ENCODE assay signal across 12 cellular contexts in genomic region chr3:186511245-186511644, GRCh38. TPM values are rescaled to one million over a fixed set of nuclear protein-coding genes. Genes with fewer than 3 reads are reported as not detected.
DNase-seq lines count a peak whose midpoint lies in the region; ATAC-seq and TF ChIP-seq lines count a peak whose summit lies in the region.
"Had no signal": no experiment of that assay in that cellular context is flagged by ENCODE, and none has a peak within 500 bp of the region (broad histone marks: within the 10 kb centered on the region; RNA-seq: fewer than 3 reads in every experiment).

No MANE protein-coding gene starts in this region.

- DNase-seq in activated T-cell treated with anti-CD3 and anti-CD28 coated beads, Interleukin-2, amount 50 U/mL, for 4 hours, result no peak
- DNase-seq in activated T-cell treated with anti-CD3 and anti-CD28 coated beads, Interleukin-2, amount 50 U/mL, for 1 hour, result no peak
- DNase-seq in memory B cell (ENCODE audit: low spot score in 2 of 2), result no peak
- no peak for DNase-seq in posterior cingulate gyrus
- no peak for DNase-seq in pons (ENCODE audit: low spot score)
- DNase-seq in omental fat pad (ENCODE audit: low spot score), result no peak
- DNase-seq: SHP77; stimulated activated naive CD4-positive, alpha-beta T cell had no signal

- ATAC-seq in activated T-cell treated with anti-CD3 and anti-CD28 coated beads, Interleukin-2, amount 50 U/mL, for 4 hours, result peak; percentile 38 to 39
- ATAC-seq in GM21390 (IDR thresholded peaks at IDR 0.05; ENCODE audit: unreplicated experiment) (peak; percentile 75), HG03066 (IDR thresholded peaks at IDR 0.05; ENCODE audit: low read depth, unreplicated experiment) (peak; percentile 65), memory B cell (ENCODE audit: low read depth) (no peak), omental fat pad (ENCODE audit: low FRiP score) (no peak)
- ATAC-seq: gastroesophageal sphincter had no signal

- no peak overlapping the region for H3K4me3 Mint-ChIP-seq in activated T-cell treated with anti-CD3 and anti-CD28 coated beads, Interleukin-2, amount 50 U/mL, for 4 hours
- H3K4me3 Mint-ChIP-seq in memory B cell, result no peak overlapping the region
- H3K4me3 Mint-ChIP-seq: mesothelial cell of epicardium had no signal

- no peaks in the 10 kb centered on the region for H3K9me3 Mint-ChIP-seq in activated T-cell treated with anti-CD3 and anti-CD28 coated beads, Interleukin-2, amount 50 U/mL, for 4 hours
- no peaks in the 10 kb centered on the region for H3K9me3 Mint-ChIP-seq in memory B cell
- H3K9me3 Mint-ChIP-seq: mesothelial cell of epicardium had no signal

- peaks cover 55% of the 10 kb centered on the region for H3K4me1 Mint-ChIP-seq in activated T-cell treated with anti-CD3 and anti-CD28 coated beads, Interleukin-2, amount 50 U/mL, for 4 hours (ENCODE audit: low read depth)
- peaks cover 43% of the 10 kb centered on the region for H3K4me1 Mint-ChIP-seq in memory B cell

- H3K36me3 Mint-ChIP-seq in activated T-cell treated with anti-CD3 and anti-CD28 coated beads, Interleukin-2, amount 50 U/mL, for 4 hours (ENCODE audit: insufficient read depth), result no peaks in the 10 kb centered on the region
- H3K36me3 Mint-ChIP-seq in memory B cell, result no peaks in the 10 kb centered on the region
- H3K36me3 Mint-ChIP-seq: mesothelial cell of epicardium had no signal

- peak overlapping the region; percentile 72 for H3K27ac Mint-ChIP-seq in memory B cell
- H3K27ac Mint-ChIP-seq: mesothelial cell of epicardium had no signal

- intact Hi-C loops in posterior cingulate gyrus (cut with DNase I), result no loop called here

- H3K27me3 Mint-ChIP-seq in activated T-cell treated with anti-CD3 and anti-CD28 coated beads, Interleukin-2, amount 50 U/mL, for 4 hours (ENCODE audit: low read depth), result peaks cover 1% of the 10 kb centered on the region
- no peaks in the 10 kb centered on the region for H3K27me3 Mint-ChIP-seq in memory B cell

- no peak for TF ChIP-seq CTCF in omental fat pad (IDR thresholded peaks at IDR 0.05)

RNA-seq across cellular contexts. Expression of gene CRYGS, which starts 32.9 kb away (rescaled TPM):
- 1 to 10 TPM; 1.7 to 1.8 (median 1.8) TPM for total RNA-seq in activated T-cell treated with anti-CD3 and anti-CD28 coated beads, Interleukin-2, amount 50 U/mL, for 4 hours
- 1 to 10 TPM in 3 of 4 donors, under 1 TPM in 1; 0.93 to 6.5 (median 3.4) TPM for total RNA-seq in omental fat pad

RNA-seq across cellular contexts. Expression of gene TBCCD1, which starts 55.9 kb away (rescaled TPM):
- total RNA-seq in activated T-cell treated with anti-CD3 and anti-CD28 coated beads, Interleukin-2, amount 50 U/mL, for 4 hours, result 10 to 100 TPM; 12.1 to 14.4 (median 12.4) TPM
- 10 to 100 TPM; 10.0 to 18.9 (median 16.1) TPM for total RNA-seq in omental fat pad

RNA-seq across cellular contexts. Expression of gene DNAJB11, which starts 59.3 kb away (rescaled TPM):
- total RNA-seq in activated T-cell treated with anti-CD3 and anti-CD28 coated beads, Interleukin-2, amount 50 U/mL, for 4 hours, result 10 to 100 TPM; 88.5 to 98.1 (median 91.1) TPM
- total RNA-seq in omental fat pad, result 10 to 100 TPM; 43.7 to 69.9 (median 47.8) TPM

Comparison
In these comparisons a context has a peak if more than half of its experiments do, and no peak if none do; other contexts are left out.
1. ATAC-seq: peak in activated T-cell treated with anti-CD3 and anti-CD28 coated beads, Interleukin-2, amount 50 U/mL, for 4 hours (2 of 2), GM21390 (single experiment) and HG03066 (single experiment); none in memory B cell (single experiment) and omental fat pad (single experiment).